Comparison of ENCODE assay signal across 9 cellular contexts in the genomic region with DNA sequence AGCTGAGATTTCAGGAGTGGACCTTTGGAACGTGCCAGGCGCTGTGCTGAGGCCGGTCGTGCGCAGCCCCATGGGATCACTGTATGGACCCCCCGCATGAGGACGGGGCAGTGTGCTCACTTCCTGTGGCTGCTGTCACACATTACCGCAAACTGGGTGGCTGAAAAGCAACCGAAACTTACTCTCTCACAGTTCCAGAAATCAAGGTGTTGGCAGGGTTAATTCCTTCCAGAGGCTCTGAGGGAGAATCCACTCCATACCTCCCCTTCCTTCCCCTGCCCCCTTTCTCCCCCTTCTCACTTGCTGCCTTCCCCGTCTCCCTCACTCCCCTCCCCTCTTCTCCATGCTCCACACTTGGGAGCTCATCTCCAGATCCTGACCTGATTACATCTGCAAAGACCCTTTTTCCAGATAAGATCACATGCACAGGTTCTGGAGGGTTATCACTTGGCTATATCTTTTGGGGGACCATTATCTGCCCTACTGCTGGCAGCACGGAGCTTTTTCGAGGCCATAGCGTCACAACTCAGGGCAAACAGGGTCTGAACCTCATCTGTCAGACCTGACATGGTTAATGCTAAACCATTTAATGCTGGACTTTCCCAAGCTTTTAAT. TPM values are rescaled to one million over a fixed set of nuclear protein-coding genes. Genes with fewer than 3 reads are reported as not detected.
A peak's percentile ranks its signal among the peaks of the same experiment; 100 is the strongest.
DNase-seq lines count a peak whose midpoint lies in the region; ATAC-seq, FAIRE-seq and TF ChIP-seq lines count a peak whose summit lies in the region.
"Had no signal": no experiment of that assay in that cellular context is flagged by ENCODE, and none has a peak within 500 bp of the region (broad histone marks: within the 10 kb centered on the region; RNA-seq: fewer than 3 reads in every experiment).

No MANE protein-coding gene starts in this region.

- peak overlapping the region; percentile 91 for H3K27ac Mint-ChIP-seq in stimulated activated naive B cell treated with anti-CD40 and anti-IgM and Interleukin-4, amounts not matched to agents 10 μg/mL and 1 μg/mL and 100 μg/mL, for 72 hours

- H3K4me2 ChIP-seq in MM.1S (ENCODE audit: low read depth, low read length): peak overlapping the region; percentile 9; the same call in 1 of the 2 replicates

- peaks cover 24 to 53% of the 10 kb centered on the region in 2 donors for H3K36me3 Mint-ChIP-seq in stimulated activated naive B cell treated with anti-CD40 and anti-IgM and Interleukin-4, amounts not matched to agents 10 μg/mL and 1 μg/mL and 100 μg/mL, for 72 hours

- H2AFZ ChIP-seq in MM.1S (ENCODE audit: low read length): no peak overlapping the region

- peaks cover 9% of the 10 kb centered on the region; the same call in 1 of the 2 replicates for H4K20me1 ChIP-seq in MM.1S (ENCODE audit: insufficient read depth, low read length)

- no peak for TF ChIP-seq CTCF in MM.1S (IDR thresholded peaks at IDR 0.05; ENCODE audit: low read length)

- H3K9me3 Mint-ChIP-seq in stimulated activated naive B cell treated with anti-CD40 and anti-IgM and Interleukin-4, amounts not matched to agents 10 μg/mL and 1 μg/mL and 100 μg/mL, for 72 hours: peaks cover 0 to 5% of the 10 kb centered on the region in 2 donors

- no peak for FAIRE-seq in urothelium cell line (lab: Jason Lieb, UNC)

- H3K27me3 ChIP-seq in MM.1S (replicated peaks; ENCODE audit: insufficient read depth, low read length) (no peaks in the 10 kb centered on the region), duodenal mucosa (ENCODE audit: control insufficient read depth in 1 of 2, insufficient read depth in 2 of 2, low read length in 2 of 2) (no peaks in the 10 kb centered on the region)
- H3K27me3 ChIP-seq: cardiac muscle cell had no signal

- DNase-seq in MM.1S (peak; percentile 57), urothelium cell line (ENCODE audit: low spot score) (no peak), NCI-H345 (lab: John Stamatoyannopoulos, UW) (no peak), sciatic nerve (ENCODE audit: low spot score) (no peak)
- no peak for DNase-seq in stimulated activated naive B cell treated with anti-CD40 and anti-IgM and Interleukin-4, amounts not matched to agents 10 μg/mL and 1 μg/mL and 100 μg/mL, for 72 hours
- no peak for DNase-seq in stimulated activated CD4-positive, alpha-beta T cell treated with anti-CD3 and anti-CD28 coated beads, Interleukin-2, amount 100 ng/mL, for 48 hours

- peaks cover 58% of the 10 kb centered on the region for H3K4me1 ChIP-seq in MM.1S (ENCODE audit: low read length)
- H3K4me1 ChIP-seq in duodenal mucosa (ENCODE audit: control insufficient read depth in 1 of 2, insufficient read depth in 2 of 2, low read length in 2 of 2): peaks cover 55 to 66% of the 10 kb centered on the region in 2 donors

- H3K27me3 Mint-ChIP-seq in stimulated activated naive B cell treated with anti-CD40 and anti-IgM and Interleukin-4, amounts not matched to agents 10 μg/mL and 1 μg/mL and 100 μg/mL, for 72 hours: no peaks in the 10 kb centered on the region

- H3K9ac ChIP-seq in MM.1S (ENCODE audit: low read length) (no peak overlapping the region), duodenal mucosa (ENCODE audit: low read depth in 1 of 2, low read length in 2 of 2) (peak overlapping the region; percentile 12 to 62)

- H3K4me3 Mint-ChIP-seq in stimulated activated naive B cell treated with anti-CD40 and anti-IgM and Interleukin-4, amounts not matched to agents 10 μg/mL and 1 μg/mL and 100 μg/mL, for 72 hours: peak overlapping the region; percentile 17 to 41

- no peaks in the 10 kb centered on the region for H3K9me3 ChIP-seq in MM.1S (replicated peaks; ENCODE audit: insufficient read depth, low read length)
- no peaks in the 10 kb centered on the region for H3K9me3 ChIP-seq in duodenal mucosa (ENCODE audit: control insufficient read depth in 1 of 2, low read length in 2 of 2)

- ATAC-seq in GM19463 (IDR thresholded peaks at IDR 0.05; ENCODE audit: unreplicated experiment) (peak; percentile 47), sciatic nerve (no peak)
- ATAC-seq in stimulated activated naive B cell treated with anti-CD40 and anti-IgM and Interleukin-4, amounts not matched to agents 10 μg/mL and 1 μg/mL and 100 μg/mL, for 72 hours (replicated peaks): peak; percentile 38 to 41

- H3K27ac ChIP-seq in MM.1S (ENCODE audit: low read length) (peak overlapping the region; percentile 50; the same call in 1 of the 2 replicates), duodenal mucosa (ENCODE audit: low read depth, low read length) (peak overlapping the region; percentile 60)
- H3K27ac ChIP-seq: cardiac muscle cell had no signal

- H3K9me2 ChIP-seq in MM.1S (replicated peaks; ENCODE audit: insufficient read depth, low read length): no peaks in the 10 kb centered on the region

- intact Hi-C loops in sciatic nerve (cut with DNase I): no loop called here

- peaks cover 64 to 96% of the 10 kb centered on the region in 2 donors for H3K4me1 Mint-ChIP-seq in stimulated activated naive B cell treated with anti-CD40 and anti-IgM and Interleukin-4, amounts not matched to agents 10 μg/mL and 1 μg/mL and 100 μg/mL, for 72 hours

- no peaks in the 10 kb centered on the region; the same call in 1 of the 2 replicates for H3K36me3 ChIP-seq in MM.1S (replicated peaks; ENCODE audit: insufficient read depth, low read length)
- peaks cover 6 to 11% of the 10 kb centered on the region in 2 donors for H3K36me3 ChIP-seq in duodenal mucosa (ENCODE audit: control insufficient read depth in 1 of 2, insufficient read depth in 2 of 2, low read length in 2 of 2)
- H3K36me3 ChIP-seq: cardiac muscle cell had no signal

- peaks cover 33% of the 10 kb centered on the region for H3F3A ChIP-seq in MM.1S (ENCODE audit: insufficient read depth, low read length)

- no peak overlapping the region for H3K4me3 ChIP-seq in MM.1S (ENCODE audit: low read length)
- peak overlapping the region; percentile 6 to 32 for H3K4me3 ChIP-seq in duodenal mucosa (ENCODE audit: low read depth in 1 of 2, low read length in 2 of 2)
- H3K4me3 ChIP-seq: cardiac muscle cell had no signal

- H3K79me2 ChIP-seq in MM.1S (ENCODE audit: low read length): peaks cover 100% of the 10 kb centered on the region

RNA-seq across cellular contexts. Expression of a gene that starts 41.2 kb away (rescaled TPM):
- total RNA-seq in sciatic nerve: 85.9 TPM
